ENCODE assay signal across 1 cellular context in the genomic region with DNA sequence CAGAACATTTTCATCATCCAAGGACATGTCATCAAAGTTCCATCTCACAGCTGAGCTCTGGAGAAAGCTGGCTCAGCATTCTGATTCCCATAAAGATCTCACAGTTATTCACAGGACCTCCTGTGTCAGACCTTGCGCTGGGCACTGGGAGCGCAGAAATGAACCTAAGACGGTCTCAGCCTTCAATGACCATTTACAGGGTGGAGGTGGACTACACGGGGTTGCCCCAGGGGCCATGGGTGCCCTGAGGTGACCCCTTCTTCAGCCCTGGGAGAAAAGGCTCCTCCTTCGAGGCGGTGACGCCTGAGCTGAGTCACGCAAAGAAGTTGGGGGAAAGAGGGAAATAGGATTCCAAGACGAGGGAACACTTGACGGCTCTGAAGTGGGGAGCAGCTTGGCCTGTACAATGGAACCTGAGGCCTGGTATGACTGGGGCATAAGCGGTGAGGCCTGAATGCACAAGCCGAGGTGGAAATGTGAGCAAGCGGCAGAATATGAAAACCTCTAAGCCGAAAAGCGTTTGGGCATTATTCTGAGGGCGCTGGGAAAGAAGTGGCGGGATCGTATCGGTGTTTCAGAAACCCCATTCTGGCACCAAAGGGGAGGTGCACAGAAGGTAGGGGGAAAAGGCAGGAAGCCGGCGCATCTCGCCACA.
TF ChIP-seq lines count a peak whose summit lies in the region.

No MANE protein-coding gene starts in this region.

TF ChIP-seq in K562, 482 proteins besides CTCF, POLR2A, EP300 and RAD21 (continued from another document and continues in another):
- TF ChIP-seq, protein P1, sequence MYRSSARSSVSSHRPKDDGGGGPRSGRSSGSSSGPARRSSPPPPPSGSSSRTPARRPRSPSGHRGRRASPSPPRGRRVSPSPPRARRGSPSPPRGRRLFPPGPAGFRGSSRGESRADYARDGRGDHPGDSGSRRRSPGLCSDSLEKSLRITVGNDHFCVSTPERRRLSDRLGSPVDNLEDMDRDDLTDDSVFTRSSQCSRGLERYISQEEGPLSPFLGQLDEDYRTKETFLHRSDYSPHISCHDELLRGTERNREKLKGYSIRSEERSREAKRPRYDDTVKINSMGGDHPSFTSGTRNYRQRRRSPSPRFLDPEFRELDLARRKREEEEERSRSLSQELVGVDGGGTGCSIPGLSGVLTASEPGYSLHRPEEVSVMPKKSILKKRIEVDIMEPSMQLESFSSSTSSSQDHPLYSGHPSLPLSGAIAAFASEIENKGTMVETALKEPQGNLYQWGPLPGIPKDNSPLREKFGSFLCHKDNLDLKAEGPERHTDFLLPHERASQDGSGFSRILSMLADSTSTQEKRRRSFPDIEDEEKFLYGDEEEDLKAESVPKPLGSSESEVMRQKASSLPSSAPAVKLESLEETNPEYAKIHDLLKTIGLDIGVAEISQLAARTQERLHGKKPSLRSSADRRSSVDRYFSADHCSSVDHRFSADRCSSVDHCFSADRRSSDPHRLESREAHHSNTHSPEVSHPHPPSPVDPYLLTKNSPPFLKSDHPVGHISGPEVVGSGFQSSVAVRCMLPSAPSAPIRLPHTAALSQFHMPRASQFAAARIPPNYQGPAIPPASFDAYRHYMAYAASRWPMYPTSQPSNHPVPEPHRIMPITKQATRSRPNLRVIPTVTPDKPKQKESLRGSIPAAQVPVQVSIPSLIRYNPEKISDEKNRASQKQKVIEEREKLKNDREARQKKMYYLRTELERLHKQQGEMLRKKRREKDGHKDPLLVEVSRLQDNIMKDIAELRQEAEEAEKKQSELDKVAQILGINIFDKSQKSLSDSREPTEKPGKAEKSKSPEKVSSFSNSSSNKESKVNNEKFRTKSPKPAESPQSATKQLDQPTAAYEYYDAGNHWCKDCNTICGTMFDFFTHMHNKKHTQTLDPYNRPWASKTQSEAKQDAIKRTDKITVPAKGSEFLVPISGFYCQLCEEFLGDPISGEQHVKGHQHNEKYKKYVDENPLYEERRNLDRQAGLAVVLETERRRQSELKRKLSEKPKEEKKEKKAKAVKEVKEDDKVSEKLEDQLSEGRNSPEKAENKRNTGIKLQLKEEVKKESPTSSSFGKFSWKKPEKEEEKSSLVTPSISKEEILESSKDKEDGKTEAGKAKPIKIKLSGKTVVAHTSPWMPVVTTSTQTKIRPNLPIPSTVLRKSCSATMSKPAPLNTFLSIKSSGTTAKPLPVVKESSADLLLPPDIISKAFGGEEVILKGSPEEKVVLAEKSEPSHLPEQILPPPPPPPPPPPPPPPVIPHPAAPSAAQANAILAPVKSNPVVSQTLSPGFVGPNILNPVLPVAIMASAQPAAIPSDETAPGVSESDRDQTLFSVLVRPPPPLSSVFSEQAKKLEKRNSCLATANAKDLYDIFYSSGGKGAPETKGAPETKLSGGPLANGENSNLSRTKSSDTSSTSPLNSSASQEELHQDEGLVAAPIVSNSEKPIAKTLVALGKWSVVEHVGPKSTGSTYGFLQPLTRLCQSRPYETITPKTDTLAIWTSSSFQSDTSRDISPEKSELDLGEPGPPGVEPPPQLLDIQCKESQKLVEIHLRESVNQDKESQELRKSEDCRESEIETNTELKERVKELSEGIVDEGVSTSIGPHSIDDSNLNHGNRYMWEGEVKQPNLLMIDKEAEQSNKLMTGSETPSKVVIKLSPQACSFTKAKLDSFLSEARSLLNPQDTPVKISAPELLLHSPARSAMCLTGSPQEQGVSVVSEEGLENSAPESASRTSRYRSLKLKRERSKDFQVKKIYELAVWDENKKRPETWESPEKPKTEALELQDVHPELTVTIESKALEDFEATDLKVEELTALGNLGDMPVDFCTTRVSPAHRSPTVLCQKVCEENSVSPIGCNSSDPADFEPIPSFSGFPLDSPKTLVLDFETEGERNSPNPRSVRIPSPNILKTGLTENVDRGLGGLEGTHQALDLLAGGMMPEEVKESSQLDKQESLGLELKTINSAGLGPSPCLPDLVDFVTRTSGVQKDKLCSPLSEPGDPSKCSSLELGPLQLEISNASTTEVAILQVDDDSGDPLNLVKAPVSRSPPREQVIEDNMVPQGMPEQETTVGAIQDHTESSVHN (IDR thresholded peaks at IDR 0.05; ENCODE audit: borderline replicate concordance in 1 of 2, low read depth in 1 of 2), result peak in 1 of 2 experiments; percentile 77; a peak in 2 of 4 replicates
- TF ChIP-seq, protein P2, sequence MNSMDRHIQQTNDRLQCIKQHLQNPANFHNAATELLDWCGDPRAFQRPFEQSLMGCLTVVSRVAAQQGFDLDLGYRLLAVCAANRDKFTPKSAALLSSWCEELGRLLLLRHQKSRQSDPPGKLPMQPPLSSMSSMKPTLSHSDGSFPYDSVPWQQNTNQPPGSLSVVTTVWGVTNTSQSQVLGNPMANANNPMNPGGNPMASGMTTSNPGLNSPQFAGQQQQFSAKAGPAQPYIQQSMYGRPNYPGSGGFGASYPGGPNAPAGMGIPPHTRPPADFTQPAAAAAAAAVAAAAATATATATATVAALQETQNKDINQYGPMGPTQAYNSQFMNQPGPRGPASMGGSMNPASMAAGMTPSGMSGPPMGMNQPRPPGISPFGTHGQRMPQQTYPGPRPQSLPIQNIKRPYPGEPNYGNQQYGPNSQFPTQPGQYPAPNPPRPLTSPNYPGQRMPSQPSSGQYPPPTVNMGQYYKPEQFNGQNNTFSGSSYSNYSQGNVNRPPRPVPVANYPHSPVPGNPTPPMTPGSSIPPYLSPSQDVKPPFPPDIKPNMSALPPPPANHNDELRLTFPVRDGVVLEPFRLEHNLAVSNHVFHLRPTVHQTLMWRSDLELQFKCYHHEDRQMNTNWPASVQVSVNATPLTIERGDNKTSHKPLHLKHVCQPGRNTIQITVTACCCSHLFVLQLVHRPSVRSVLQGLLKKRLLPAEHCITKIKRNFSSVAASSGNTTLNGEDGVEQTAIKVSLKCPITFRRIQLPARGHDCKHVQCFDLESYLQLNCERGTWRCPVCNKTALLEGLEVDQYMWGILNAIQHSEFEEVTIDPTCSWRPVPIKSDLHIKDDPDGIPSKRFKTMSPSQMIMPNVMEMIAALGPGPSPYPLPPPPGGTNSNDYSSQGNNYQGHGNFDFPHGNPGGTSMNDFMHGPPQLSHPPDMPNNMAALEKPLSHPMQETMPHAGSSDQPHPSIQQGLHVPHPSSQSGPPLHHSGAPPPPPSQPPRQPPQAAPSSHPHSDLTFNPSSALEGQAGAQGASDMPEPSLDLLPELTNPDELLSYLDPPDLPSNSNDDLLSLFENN (IDR thresholded peaks at IDR 0.05; ENCODE audit: low read depth in 2 of 2, low read length in 2 of 2), result peak in 1 of 2 experiments; percentile 11; a peak in 1 of 4 replicates
- no peak for TF ChIP-seq PHB2 (IDR thresholded peaks at IDR 0.05; ENCODE audit: low read depth)
- no peak for TF ChIP-seq SETDB1 (IDR thresholded peaks at IDR 0.05; ENCODE audit: low read length)
- TF ChIP-seq, protein P3, sequence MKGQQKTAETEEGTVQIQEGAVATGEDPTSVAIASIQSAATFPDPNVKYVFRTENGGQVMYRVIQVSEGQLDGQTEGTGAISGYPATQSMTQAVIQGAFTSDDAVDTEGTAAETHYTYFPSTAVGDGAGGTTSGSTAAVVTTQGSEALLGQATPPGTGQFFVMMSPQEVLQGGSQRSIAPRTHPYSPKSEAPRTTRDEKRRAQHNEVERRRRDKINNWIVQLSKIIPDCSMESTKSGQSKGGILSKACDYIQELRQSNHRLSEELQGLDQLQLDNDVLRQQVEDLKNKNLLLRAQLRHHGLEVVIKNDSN (CRISPR knock-in tag; IDR thresholded peaks at IDR 0.05), result no peak
- TF ChIP-seq HNRNPUL1 (IDR thresholded peaks at IDR 0.05; ENCODE audit: low read length), result no peak
- TF ChIP-seq RFX5 (IDR thresholded peaks at IDR 0.05; ENCODE audit: low read depth, low read length), result no peak
- no peak for TF ChIP-seq SMAD3 (CRISPR knock-in tag; conservative IDR thresholded peaks at IDR 0.05)
- no peak for TF ChIP-seq ZNF445 (CRISPR knock-in tag; IDR thresholded peaks at IDR 0.05; ENCODE audit: low read depth)
- TF ChIP-seq CBFB (CRISPR knock-in tag; IDR thresholded peaks at IDR 0.05), result no peak
- TF ChIP-seq, protein P4, sequence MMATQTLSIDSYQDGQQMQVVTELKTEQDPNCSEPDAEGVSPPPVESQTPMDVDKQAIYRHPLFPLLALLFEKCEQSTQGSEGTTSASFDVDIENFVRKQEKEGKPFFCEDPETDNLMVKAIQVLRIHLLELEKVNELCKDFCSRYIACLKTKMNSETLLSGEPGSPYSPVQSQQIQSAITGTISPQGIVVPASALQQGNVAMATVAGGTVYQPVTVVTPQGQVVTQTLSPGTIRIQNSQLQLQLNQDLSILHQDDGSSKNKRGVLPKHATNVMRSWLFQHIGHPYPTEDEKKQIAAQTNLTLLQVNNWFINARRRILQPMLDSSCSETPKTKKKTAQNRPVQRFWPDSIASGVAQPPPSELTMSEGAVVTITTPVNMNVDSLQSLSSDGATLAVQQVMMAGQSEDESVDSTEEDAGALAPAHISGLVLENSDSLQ (IDR thresholded peaks at IDR 0.05), result no peak
- TF ChIP-seq ZNF766 (CRISPR knock-in tag; conservative IDR thresholded peaks at IDR 0.05), result peak; percentile 54; the same call in 1 of the 2 replicates
- TF ChIP-seq ILF3 (IDR thresholded peaks at IDR 0.05; ENCODE audit: borderline replicate concordance), result no peak
- peak; percentile 92 for TF ChIP-seq L3MBTL2 (IDR thresholded peaks at IDR 0.05)
- peak; percentile 42; the same call in 1 of the 2 replicates for TF ChIP-seq TAF7 (tag; IDR thresholded peaks at IDR 0.05)
- no peak for TF ChIP-seq ZFX (CRISPR knock-in tag; IDR thresholded peaks at IDR 0.05)
- TF ChIP-seq U2AF1 (optimal IDR thresholded peaks at IDR 0.05; ENCODE audit: low read depth, low read length), result no peak
- TF ChIP-seq ZNF699 (CRISPR knock-in tag; IDR thresholded peaks at IDR 0.05; ENCODE audit: insufficient replicate concordance), result no peak
- TF ChIP-seq SMC3 (conservative IDR thresholded peaks at IDR 0.05; ENCODE audit: insufficient read depth, low read depth, low read length), result no peak
- TF ChIP-seq GATAD2A (IDR thresholded peaks at IDR 0.05), result no peak
- TF ChIP-seq PATZ1 (CRISPR knock-in tag; IDR thresholded peaks at IDR 0.05; ENCODE audit: borderline replicate concordance), result no peak; the same call in 1 of the 2 replicates
- TF ChIP-seq MXD1 (CRISPR knock-in tag; IDR thresholded peaks at IDR 0.05; ENCODE audit: borderline replicate concordance, poor library complexity, severe bottlenecking), result no peak
- no peak for TF ChIP-seq TFAM (CRISPR knock-in tag; conservative IDR thresholded peaks at IDR 0.05)
- TF ChIP-seq HNRNPK (IDR thresholded peaks at IDR 0.05; ENCODE audit: low read depth, low read length, poor library complexity, severe bottlenecking), result no peak
- peak; percentile 48; the same call in 1 of the 2 replicates for TF ChIP-seq ESRRA (IDR thresholded peaks at IDR 0.05; ENCODE audit: borderline replicate concordance, low read depth)
- TF ChIP-seq MAFG (tag; conservative IDR thresholded peaks at IDR 0.05), result peak; percentile 93
- TF ChIP-seq ZNF592 (IDR thresholded peaks at IDR 0.05), result peak; percentile 84
- no peak for TF ChIP-seq ZNF133 (CRISPR knock-in tag; IDR thresholded peaks at IDR 0.05)
